9 cellular contexts compared by ENCODE assay signal in genomic region chr21:25176637-25177412, GRCh38.
DNase-seq lines count a peak whose midpoint lies in the region; ATAC-seq lines count a peak whose summit lies in the region.
"Had no signal": no experiment of that assay in that cellular context is flagged by ENCODE, and none has a peak within 500 bp of the region (broad histone marks: within the 10 kb centered on the region; RNA-seq: fewer than 3 reads in every experiment).

No MANE protein-coding gene starts in this region.

- H3K27ac ChIP-seq in CD8-positive, alpha-beta memory T cell (ENCODE audit: low read depth, low read length) = no peak overlapping the region

- no peaks in the 10 kb centered on the region for H3K4me1 ChIP-seq in CD8-positive, alpha-beta memory T cell (ENCODE audit: insufficient read depth, low read length)

- H3K9me3 Mint-ChIP-seq in CD8-positive, alpha-beta memory T cell = peaks cover 0 to 2% (median 0%) of the 10 kb centered on the region in 5 donors

- no peak overlapping the region for H3K4me3 ChIP-seq in CD8-positive, alpha-beta memory T cell (ENCODE audit: low read length)

- no peaks in the 10 kb centered on the region for H3K36me3 Mint-ChIP-seq in CD8-positive, alpha-beta memory T cell

- CTCF ChIA-PET in CD8-positive, alpha-beta memory T cell (lab: Charles Lee) = no interaction called here

- H3K9me3 ChIP-seq in CD8-positive, alpha-beta memory T cell (ENCODE audit: low read length) = no peaks in the 10 kb centered on the region

- no peaks in the 10 kb centered on the region for H3K4me1 Mint-ChIP-seq in CD8-positive, alpha-beta memory T cell

- no peak for DNase-seq in CD8-positive, alpha-beta memory T cell
- no peak for DNase-seq in stimulated activated naive CD4-positive, alpha-beta T cell (lab: John Stamatoyannopoulos, UW)
- DNase-seq in pons (ENCODE audit: low spot score) (no peak), putamen (ENCODE audit: low spot score) (no peak)
- DNase-seq: activated naive CD4-positive, alpha-beta T cell treated with anti-CD3 and anti-CD28 coated beads, Interleukin-2, amount 50 U/mL, for 16 hours had no signal

- H3K27me3 Mint-ChIP-seq in CD8-positive, alpha-beta memory T cell = no peaks in the 10 kb centered on the region

- POLR2A ChIA-PET in CD8-positive, alpha-beta memory T cell (lab: Charles Lee) = no interaction called here

- H3K27me3 ChIP-seq in CD8-positive, alpha-beta memory T cell (ENCODE audit: insufficient read depth, low read length, poor library complexity, severe bottlenecking) = no peaks in the 10 kb centered on the region

- H3K4me3 Mint-ChIP-seq in CD8-positive, alpha-beta memory T cell = no peak overlapping the region

- H3K27ac Mint-ChIP-seq in CD8-positive, alpha-beta memory T cell = no peak overlapping the region

- ATAC-seq in GM18867 (IDR thresholded peaks at IDR 0.05; ENCODE audit: unreplicated experiment) (peak; percentile 91), GM21825 (IDR thresholded peaks at IDR 0.05; ENCODE audit: unreplicated experiment) (peak; percentile 92), HG03469 (IDR thresholded peaks at IDR 0.05; ENCODE audit: unreplicated experiment) (peak; percentile 99), esophagus mucosa (peak; percentile 53)

- H3K36me3 ChIP-seq in CD8-positive, alpha-beta memory T cell (ENCODE audit: insufficient read depth, low read length) = no peaks in the 10 kb centered on the region
